Comparison of ENCODE assay signal across 1 cellular context in the genomic region with DNA sequence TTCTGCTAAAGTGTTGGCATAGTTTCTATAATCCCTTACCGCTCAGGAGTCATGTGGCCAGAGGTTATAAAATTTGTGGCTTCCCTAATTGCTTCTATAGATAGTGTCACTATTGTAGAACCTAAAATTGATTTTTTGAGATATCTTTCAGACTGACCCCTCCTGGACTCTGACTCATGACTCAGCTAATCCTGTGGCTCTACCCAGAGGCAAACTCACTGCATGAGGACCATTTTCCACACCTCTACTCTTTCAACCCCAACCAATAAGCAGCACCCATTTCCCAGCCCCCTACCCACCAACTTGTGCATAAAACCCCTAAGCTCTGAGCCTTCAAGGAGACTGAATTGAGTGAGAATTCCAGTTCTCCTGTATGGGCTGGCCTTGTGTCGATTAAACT.
TF ChIP-seq lines count a peak whose summit lies in the region.

No MANE protein-coding gene starts in this region.

TF ChIP-seq in K562, 482 proteins besides CTCF, POLR2A, EP300 and RAD21 (continues in another document):
- TF ChIP-seq MEF2D (tag; conservative IDR thresholded peaks at IDR 0.05; ENCODE audit: low read depth), result no peak
- TF ChIP-seq ZNF134 (CRISPR knock-in tag; conservative IDR thresholded peaks at IDR 0.05), result no peak
- TF ChIP-seq ERF (CRISPR knock-in tag; IDR thresholded peaks at IDR 0.05), result no peak
- TF ChIP-seq ZFX (CRISPR knock-in tag; IDR thresholded peaks at IDR 0.05), result no peak
- no peak for TF ChIP-seq FOXP1 (CRISPR knock-in tag; IDR thresholded peaks at IDR 0.05)
- no peak for TF ChIP-seq PHTF2 (CRISPR knock-in tag; IDR thresholded peaks at IDR 0.05)
- peak; percentile 90 for TF ChIP-seq C11orf30 (IDR thresholded peaks at IDR 0.05; ENCODE audit: low read depth)
- no peak for TF ChIP-seq CBFA2T2 (conservative IDR thresholded peaks at IDR 0.05)
- no peak for TF ChIP-seq SMAD1 (IDR thresholded peaks at IDR 0.05; ENCODE audit: low read depth, low read length, partially characterized antibody)
- TF ChIP-seq, protein P1, sequence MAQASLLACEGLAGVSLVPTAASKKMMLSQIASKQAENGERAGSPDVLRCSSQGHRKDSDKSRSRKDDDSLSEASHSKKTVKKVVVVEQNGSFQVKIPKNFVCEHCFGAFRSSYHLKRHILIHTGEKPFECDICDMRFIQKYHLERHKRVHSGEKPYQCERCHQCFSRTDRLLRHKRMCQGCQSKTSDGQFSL (CRISPR knock-in tag; IDR thresholded peaks at IDR 0.05), result no peak
- TF ChIP-seq, protein P1 (tag; IDR thresholded peaks at IDR 0.05), result no peak
- TF ChIP-seq MIER1 (IDR thresholded peaks at IDR 0.05; ENCODE audit: low read depth), result no peak
- 0 out of 2 replicates have a peak, but pooled peaks have one; percentile 25 for TF ChIP-seq L3MBTL2 (IDR thresholded peaks at IDR 0.05)
- TF ChIP-seq KLF13 (tag; IDR thresholded peaks at IDR 0.05; ENCODE audit: borderline replicate concordance, low read depth), result no peak
- peak; percentile 82 for TF ChIP-seq NFE2L1 (tag; IDR thresholded peaks at IDR 0.05; ENCODE audit: borderline replicate concordance, low read depth)
- TF ChIP-seq, protein P2, sequence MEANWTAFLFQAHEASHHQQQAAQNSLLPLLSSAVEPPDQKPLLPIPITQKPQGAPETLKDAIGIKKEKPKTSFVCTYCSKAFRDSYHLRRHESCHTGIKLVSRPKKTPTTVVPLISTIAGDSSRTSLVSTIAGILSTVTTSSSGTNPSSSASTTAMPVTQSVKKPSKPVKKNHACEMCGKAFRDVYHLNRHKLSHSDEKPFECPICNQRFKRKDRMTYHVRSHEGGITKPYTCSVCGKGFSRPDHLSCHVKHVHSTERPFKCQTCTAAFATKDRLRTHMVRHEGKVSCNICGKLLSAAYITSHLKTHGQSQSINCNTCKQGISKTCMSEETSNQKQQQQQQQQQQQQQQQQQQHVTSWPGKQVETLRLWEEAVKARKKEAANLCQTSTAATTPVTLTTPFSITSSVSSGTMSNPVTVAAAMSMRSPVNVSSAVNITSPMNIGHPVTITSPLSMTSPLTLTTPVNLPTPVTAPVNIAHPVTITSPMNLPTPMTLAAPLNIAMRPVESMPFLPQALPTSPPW (CRISPR knock-in tag; IDR thresholded peaks at IDR 0.05), result peak; percentile 6; the same call in 1 of the 2 replicates
- TF ChIP-seq DPF2 (IDR thresholded peaks at IDR 0.05), result peak; percentile 36; the same call in 1 of the 2 replicates
- no peak for TF ChIP-seq ZNF561 (CRISPR knock-in tag; conservative IDR thresholded peaks at IDR 0.05)
- TF ChIP-seq SREBF1 (IDR thresholded peaks at IDR 0.05; ENCODE audit: borderline replicate concordance, low read depth, low read length), result no peak
- peak; percentile 95 for TF ChIP-seq MAFG (tag; conservative IDR thresholded peaks at IDR 0.05)
- TF ChIP-seq ASH1L (IDR thresholded peaks at IDR 0.05; ENCODE audit: borderline replicate concordance, low read depth, partially characterized antibody), result no peak
- TF ChIP-seq, protein P3, sequence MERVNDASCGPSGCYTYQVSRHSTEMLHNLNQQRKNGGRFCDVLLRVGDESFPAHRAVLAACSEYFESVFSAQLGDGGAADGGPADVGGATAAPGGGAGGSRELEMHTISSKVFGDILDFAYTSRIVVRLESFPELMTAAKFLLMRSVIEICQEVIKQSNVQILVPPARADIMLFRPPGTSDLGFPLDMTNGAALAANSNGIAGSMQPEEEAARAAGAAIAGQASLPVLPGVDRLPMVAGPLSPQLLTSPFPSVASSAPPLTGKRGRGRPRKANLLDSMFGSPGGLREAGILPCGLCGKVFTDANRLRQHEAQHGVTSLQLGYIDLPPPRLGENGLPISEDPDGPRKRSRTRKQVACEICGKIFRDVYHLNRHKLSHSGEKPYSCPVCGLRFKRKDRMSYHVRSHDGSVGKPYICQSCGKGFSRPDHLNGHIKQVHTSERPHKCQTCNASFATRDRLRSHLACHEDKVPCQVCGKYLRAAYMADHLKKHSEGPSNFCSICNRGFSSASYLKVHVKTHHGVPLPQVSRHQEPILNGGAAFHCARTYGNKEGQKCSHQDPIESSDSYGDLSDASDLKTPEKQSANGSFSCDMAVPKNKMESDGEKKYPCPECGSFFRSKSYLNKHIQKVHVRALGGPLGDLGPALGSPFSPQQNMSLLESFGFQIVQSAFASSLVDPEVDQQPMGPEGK (CRISPR knock-in tag; IDR thresholded peaks at IDR 0.05; ENCODE audit: borderline replicate concordance), result no peak
- TF ChIP-seq TCFL5 (CRISPR knock-in tag; conservative IDR thresholded peaks at IDR 0.05), result no peak
- TF ChIP-seq NFIC (IDR thresholded peaks at IDR 0.05), result no peak
- peak; percentile 78 for TF ChIP-seq MAFK (IDR thresholded peaks at IDR 0.05; ENCODE audit: low read length)
- no peak for TF ChIP-seq NCOA6 (IDR thresholded peaks at IDR 0.05)
- TF ChIP-seq JUND (IDR thresholded peaks at IDR 0.05; ENCODE audit: borderline replicate concordance, low read depth, low read length), result peak; percentile 68
- peak; percentile 41; the same call in 1 of the 3 replicates for TF ChIP-seq JUND (tag; IDR thresholded peaks at IDR 0.05; ENCODE audit: borderline replicate concordance, low read depth, low read length)
- no peak for TF ChIP-seq DIDO1 (tag; IDR thresholded peaks at IDR 0.05; ENCODE audit: low read depth)
- TF ChIP-seq KLF6 (CRISPR knock-in tag; IDR thresholded peaks at IDR 0.05; ENCODE audit: borderline replicate concordance), result no peak
- no peak for TF ChIP-seq ZNF583 (CRISPR knock-in tag; IDR thresholded peaks at IDR 0.05)
- TF ChIP-seq MAFF (IDR thresholded peaks at IDR 0.05; ENCODE audit: low read length), result peak; percentile 77
- no peak for TF ChIP-seq ARNT (IDR thresholded peaks at IDR 0.05)
- no peak for TF ChIP-seq RBM25 (IDR thresholded peaks at IDR 0.05; ENCODE audit: low read depth, low read length, severe bottlenecking)
- no peak for TF ChIP-seq ZNF165 (CRISPR knock-in tag; IDR thresholded peaks at IDR 0.05; ENCODE audit: borderline replicate concordance)
- TF ChIP-seq ZFP1 (CRISPR knock-in tag; IDR thresholded peaks at IDR 0.05), result no peak
- TF ChIP-seq, protein P4, sequence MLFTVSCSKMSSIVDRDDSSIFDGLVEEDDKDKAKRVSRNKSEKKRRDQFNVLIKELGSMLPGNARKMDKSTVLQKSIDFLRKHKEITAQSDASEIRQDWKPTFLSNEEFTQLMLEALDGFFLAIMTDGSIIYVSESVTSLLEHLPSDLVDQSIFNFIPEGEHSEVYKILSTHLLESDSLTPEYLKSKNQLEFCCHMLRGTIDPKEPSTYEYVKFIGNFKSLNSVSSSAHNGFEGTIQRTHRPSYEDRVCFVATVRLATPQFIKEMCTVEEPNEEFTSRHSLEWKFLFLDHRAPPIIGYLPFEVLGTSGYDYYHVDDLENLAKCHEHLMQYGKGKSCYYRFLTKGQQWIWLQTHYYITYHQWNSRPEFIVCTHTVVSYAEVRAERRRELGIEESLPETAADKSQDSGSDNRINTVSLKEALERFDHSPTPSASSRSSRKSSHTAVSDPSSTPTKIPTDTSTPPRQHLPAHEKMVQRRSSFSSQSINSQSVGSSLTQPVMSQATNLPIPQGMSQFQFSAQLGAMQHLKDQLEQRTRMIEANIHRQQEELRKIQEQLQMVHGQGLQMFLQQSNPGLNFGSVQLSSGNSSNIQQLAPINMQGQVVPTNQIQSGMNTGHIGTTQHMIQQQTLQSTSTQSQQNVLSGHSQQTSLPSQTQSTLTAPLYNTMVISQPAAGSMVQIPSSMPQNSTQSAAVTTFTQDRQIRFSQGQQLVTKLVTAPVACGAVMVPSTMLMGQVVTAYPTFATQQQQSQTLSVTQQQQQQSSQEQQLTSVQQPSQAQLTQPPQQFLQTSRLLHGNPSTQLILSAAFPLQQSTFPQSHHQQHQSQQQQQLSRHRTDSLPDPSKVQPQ (CRISPR knock-in tag; IDR thresholded peaks at IDR 0.05; ENCODE audit: borderline replicate concordance), result no peak
- TF ChIP-seq, protein P5, sequence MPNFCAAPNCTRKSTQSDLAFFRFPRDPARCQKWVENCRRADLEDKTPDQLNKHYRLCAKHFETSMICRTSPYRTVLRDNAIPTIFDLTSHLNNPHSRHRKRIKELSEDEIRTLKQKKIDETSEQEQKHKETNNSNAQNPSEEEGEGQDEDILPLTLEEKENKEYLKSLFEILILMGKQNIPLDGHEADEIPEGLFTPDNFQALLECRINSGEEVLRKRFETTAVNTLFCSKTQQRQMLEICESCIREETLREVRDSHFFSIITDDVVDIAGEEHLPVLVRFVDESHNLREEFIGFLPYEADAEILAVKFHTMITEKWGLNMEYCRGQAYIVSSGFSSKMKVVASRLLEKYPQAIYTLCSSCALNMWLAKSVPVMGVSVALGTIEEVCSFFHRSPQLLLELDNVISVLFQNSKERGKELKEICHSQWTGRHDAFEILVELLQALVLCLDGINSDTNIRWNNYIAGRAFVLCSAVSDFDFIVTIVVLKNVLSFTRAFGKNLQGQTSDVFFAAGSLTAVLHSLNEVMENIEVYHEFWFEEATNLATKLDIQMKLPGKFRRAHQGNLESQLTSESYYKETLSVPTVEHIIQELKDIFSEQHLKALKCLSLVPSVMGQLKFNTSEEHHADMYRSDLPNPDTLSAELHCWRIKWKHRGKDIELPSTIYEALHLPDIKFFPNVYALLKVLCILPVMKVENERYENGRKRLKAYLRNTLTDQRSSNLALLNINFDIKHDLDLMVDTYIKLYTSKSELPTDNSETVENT (CRISPR knock-in tag; IDR thresholded peaks at IDR 0.05), result no peak
- TF ChIP-seq MYBL2 (IDR thresholded peaks at IDR 0.05; ENCODE audit: low read depth), result no peak
- TF ChIP-seq MYBL2 (CRISPR knock-in tag; IDR thresholded peaks at IDR 0.05; ENCODE audit: borderline replicate concordance), result no peak
- TF ChIP-seq, protein P6, sequence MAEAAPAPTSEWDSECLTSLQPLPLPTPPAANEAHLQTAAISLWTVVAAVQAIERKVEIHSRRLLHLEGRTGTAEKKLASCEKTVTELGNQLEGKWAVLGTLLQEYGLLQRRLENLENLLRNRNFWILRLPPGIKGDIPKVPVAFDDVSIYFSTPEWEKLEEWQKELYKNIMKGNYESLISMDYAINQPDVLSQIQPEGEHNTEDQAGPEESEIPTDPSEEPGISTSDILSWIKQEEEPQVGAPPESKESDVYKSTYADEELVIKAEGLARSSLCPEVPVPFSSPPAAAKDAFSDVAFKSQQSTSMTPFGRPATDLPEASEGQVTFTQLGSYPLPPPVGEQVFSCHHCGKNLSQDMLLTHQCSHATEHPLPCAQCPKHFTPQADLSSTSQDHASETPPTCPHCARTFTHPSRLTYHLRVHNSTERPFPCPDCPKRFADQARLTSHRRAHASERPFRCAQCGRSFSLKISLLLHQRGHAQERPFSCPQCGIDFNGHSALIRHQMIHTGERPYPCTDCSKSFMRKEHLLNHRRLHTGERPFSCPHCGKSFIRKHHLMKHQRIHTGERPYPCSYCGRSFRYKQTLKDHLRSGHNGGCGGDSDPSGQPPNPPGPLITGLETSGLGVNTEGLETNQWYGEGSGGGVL (CRISPR knock-in tag; IDR thresholded peaks at IDR 0.05), result no peak
- no peak for TF ChIP-seq ZNF644 (tag; IDR thresholded peaks at IDR 0.05; ENCODE audit: low read depth)
- TF ChIP-seq, protein P7, sequence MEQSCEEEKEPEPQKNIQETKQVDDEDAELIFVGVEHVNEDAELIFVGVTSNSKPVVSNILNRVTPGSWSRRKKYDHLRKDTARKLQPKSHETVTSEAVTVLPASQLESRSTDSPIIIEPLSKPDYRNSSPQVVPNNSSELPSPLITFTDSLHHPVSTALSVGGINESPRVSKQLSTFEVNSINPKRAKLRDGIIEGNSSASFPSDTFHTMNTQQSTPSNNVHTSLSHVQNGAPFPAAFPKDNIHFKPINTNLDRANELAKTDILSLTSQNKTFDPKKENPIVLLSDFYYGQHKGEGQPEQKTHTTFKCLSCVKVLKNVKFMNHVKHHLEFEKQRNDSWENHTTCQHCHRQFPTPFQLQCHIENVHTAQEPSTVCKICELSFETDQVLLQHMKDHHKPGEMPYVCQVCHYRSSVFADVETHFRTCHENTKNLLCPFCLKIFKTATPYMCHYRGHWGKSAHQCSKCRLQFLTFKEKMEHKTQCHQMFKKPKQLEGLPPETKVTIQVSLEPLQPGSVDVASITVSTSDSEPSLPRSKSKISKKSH (CRISPR knock-in tag; IDR thresholded peaks at IDR 0.05), result no peak
- no peak for TF ChIP-seq HOXB6 (CRISPR knock-in tag; IDR thresholded peaks at IDR 0.05; ENCODE audit: borderline replicate concordance)
- TF ChIP-seq RHOXF2B (CRISPR knock-in tag; conservative IDR thresholded peaks at IDR 0.05), result 0 out of 2 replicates have a peak, but pooled peaks have one; percentile 27
- TF ChIP-seq GTF2F1 (IDR thresholded peaks at IDR 0.05; ENCODE audit: low read depth, low read length), result no peak
- TF ChIP-seq SMARCA4 (IDR thresholded peaks at IDR 0.05), result peak; percentile 19; the same call in 1 of the 2 replicates
- TF ChIP-seq NFE2 (IDR thresholded peaks at IDR 0.05; ENCODE audit: low read depth), result peak; percentile 89
- TF ChIP-seq BACH1 (tag; IDR thresholded peaks at IDR 0.05), result peak; percentile 85; the same call in 1 of the 2 replicates
- TF ChIP-seq XRCC3 (IDR thresholded peaks at IDR 0.05), result no peak
- no peak for TF ChIP-seq ZNF239 (CRISPR knock-in tag; IDR thresholded peaks at IDR 0.05)
- TF ChIP-seq EHMT2 (IDR thresholded peaks at IDR 0.05), result peak; percentile 65; the same call in 1 of the 2 replicates
- no peak for TF ChIP-seq KAT7 (CRISPR knock-in tag; IDR thresholded peaks at IDR 0.05; ENCODE audit: borderline replicate concordance)
- TF ChIP-seq LCOR (CRISPR knock-in tag; IDR thresholded peaks at IDR 0.05), result no peak
- no peak for TF ChIP-seq NFXL1 (CRISPR knock-in tag; IDR thresholded peaks at IDR 0.05)
- peak; percentile 34; the same call in 1 of the 2 replicates for TF ChIP-seq SMARCE1 (IDR thresholded peaks at IDR 0.05)
- no peak for TF ChIP-seq RBFOX2 (IDR thresholded peaks at IDR 0.05; ENCODE audit: low read depth, low read length)
- no peak for TF ChIP-seq ZNF174 (CRISPR knock-in tag; IDR thresholded peaks at IDR 0.05)
- TF ChIP-seq, protein P8, sequence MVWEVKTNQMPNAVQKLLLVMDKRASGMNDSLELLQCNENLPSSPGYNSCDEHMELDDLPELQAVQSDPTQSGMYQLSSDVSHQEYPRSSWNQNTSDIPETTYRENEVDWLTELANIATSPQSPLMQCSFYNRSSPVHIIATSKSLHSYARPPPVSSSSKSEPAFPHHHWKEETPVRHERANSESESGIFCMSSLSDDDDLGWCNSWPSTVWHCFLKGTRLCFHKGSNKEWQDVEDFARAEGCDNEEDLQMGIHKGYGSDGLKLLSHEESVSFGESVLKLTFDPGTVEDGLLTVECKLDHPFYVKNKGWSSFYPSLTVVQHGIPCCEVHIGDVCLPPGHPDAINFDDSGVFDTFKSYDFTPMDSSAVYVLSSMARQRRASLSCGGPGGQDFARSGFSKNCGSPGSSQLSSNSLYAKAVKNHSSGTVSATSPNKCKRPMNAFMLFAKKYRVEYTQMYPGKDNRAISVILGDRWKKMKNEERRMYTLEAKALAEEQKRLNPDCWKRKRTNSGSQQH (CRISPR knock-in tag; IDR thresholded peaks at IDR 0.05), result no peak
